ENCODE assay signal across 13 cellular contexts in the genomic region with DNA sequence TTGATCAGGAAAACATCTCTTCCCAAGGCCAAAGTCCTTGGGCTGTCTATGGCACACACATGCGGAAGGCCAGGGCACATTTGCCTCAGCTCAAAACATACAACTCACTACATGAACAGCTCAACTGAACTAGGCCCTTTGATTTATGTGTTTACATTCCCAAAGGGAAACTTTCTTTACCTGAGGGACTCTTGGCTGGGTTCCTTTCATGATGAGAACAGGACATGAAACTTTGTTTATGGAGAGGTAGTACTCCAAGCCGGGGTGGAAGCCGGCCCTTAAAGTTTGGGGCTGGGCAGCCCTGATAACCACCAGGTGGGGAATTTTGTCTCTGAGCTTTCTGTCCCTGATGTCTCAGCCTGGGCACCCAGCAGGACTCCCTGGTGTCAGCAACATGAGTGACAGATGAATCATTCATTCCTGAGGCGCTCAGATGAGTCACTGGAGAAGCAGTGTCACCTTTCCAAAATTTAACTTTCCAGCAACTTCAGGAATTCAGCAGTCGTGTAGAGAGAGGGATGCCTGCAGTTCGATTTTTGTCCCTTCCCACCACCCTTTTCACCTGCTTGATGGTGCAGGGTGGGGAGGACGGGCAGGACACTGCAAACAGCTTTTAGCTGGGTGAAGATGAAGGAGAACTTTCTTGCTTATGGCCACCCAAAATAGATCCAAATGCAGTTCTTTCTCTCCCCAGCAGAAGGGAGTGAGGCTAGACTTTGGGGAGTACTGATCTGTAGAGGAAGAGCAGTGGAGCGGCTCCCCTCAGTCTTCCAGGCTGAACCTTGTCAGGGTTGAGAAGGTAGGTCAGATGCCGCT.
DNase-seq lines count a peak whose midpoint lies in the region; ATAC-seq, FAIRE-seq and TF ChIP-seq lines count a peak whose summit lies in the region.
"Had no signal": no experiment of that assay in that cellular context is flagged by ENCODE, and none has a peak within 500 bp of the region (broad histone marks: within the 10 kb centered on the region; RNA-seq: fewer than 3 reads in every experiment).

No MANE protein-coding gene starts in this region.

- no peaks in the 10 kb centered on the region for H3K36me3 ChIP-seq in neural progenitor cell

- H3K27me3 Mint-ChIP-seq in neural progenitor cell (ENCODE audit: insufficient read depth, low read depth) = peaks cover 8% of the 10 kb centered on the region
- H3K27me3 Mint-ChIP-seq in activated CD4-positive, alpha-beta T cell treated with anti-CD3 and anti-CD28 coated beads, Interleukin-2, amount 10 ng/mL, durations not matched to agents 7 days and 5 days = no peaks in the 10 kb centered on the region

- DNase-seq in Caki2 (ENCODE audit: low read depth) = peak; percentile 64
- peak; percentile 77 for DNase-seq in HTR-8/SVneo (ENCODE audit: insufficient read length, low spot score)
- DNase-seq in cerebellum (ENCODE audit: low spot score) = peak; percentile 4
- DNase-seq in neural progenitor cell (ENCODE audit: low spot score) = no peak
- no peak for DNase-seq in activated CD4-positive, alpha-beta T cell treated with anti-CD3 and anti-CD28 coated beads, Interleukin-2, amount 10 ng/mL, durations not matched to agents 7 days and 5 days
- no peak for DNase-seq in T1000 (lab: John Stamatoyannopoulos, UW)
- DNase-seq: CD8-positive, alpha-beta memory T cell; left ventricle myocardium superior; NCI-H2171 had no signal

- no peak overlapping the region for H3K4me3 ChIP-seq in neural progenitor cell

- H3K79me2 ChIP-seq in neural progenitor cell (ENCODE audit: low read depth) = no peaks in the 10 kb centered on the region

- CTCF ChIA-PET in activated CD4-positive, alpha-beta T cell treated with anti-CD3 and anti-CD28 coated beads, Interleukin-2, amount 10 ng/mL, durations not matched to agents 7 days and 5 days (lab: Charles Lee) = interaction anchor here (0.9 kb wide), 1 partner anchor 28 kb away, joined by 3 read pairs; no protein-coding TSS in a partner anchor

- no peaks in the 10 kb centered on the region for H3K9me3 ChIP-seq in neural progenitor cell (ENCODE audit: low read depth)

- no peaks in the 10 kb centered on the region for H3K4me1 ChIP-seq in neural progenitor cell

- no peaks in the 10 kb centered on the region for H3K27me3 ChIP-seq in neural progenitor cell

- no peaks in the 10 kb centered on the region for H3K36me3 Mint-ChIP-seq in neural progenitor cell
- H3K36me3 Mint-ChIP-seq in activated CD4-positive, alpha-beta T cell treated with anti-CD3 and anti-CD28 coated beads, Interleukin-2, amount 10 ng/mL, durations not matched to agents 7 days and 5 days (ENCODE audit: low read depth) = no peaks in the 10 kb centered on the region
- H3K36me3 Mint-ChIP-seq: CD8-positive, alpha-beta memory T cell; T-cell had no signal

- ATAC-seq in HG03139 (IDR thresholded peaks at IDR 0.05; ENCODE audit: unreplicated experiment) = no peak
- ATAC-seq in activated CD4-positive, CD25-positive, alpha-beta regulatory T cell treated with anti-CD3 and anti-CD28 coated beads, Interleukin-2, amount 50 U/mL, for 24 hours = no peak
- ATAC-seq: left ventricle myocardium superior, T-cell had no signal

- peak overlapping the region; percentile 46 for H3K27ac Mint-ChIP-seq in neural progenitor cell
- no peak overlapping the region for H3K27ac Mint-ChIP-seq in activated CD4-positive, alpha-beta T cell treated with anti-CD3 and anti-CD28 coated beads, Interleukin-2, amount 10 ng/mL, durations not matched to agents 7 days and 5 days
- H3K27ac Mint-ChIP-seq: T-cell had no signal

- H3K4me1 Mint-ChIP-seq in neural progenitor cell = no peaks in the 10 kb centered on the region
- H3K4me1 Mint-ChIP-seq in activated CD4-positive, alpha-beta T cell treated with anti-CD3 and anti-CD28 coated beads, Interleukin-2, amount 10 ng/mL, durations not matched to agents 7 days and 5 days = no peaks in the 10 kb centered on the region
- H3K4me1 Mint-ChIP-seq: CD8-positive, alpha-beta memory T cell; T-cell had no signal

- H3K27ac ChIP-seq in neural progenitor cell = no peak overlapping the region

- no peaks in the 10 kb centered on the region for H4K20me1 ChIP-seq in neural progenitor cell (ENCODE audit: low read depth)

- H3K4me2 ChIP-seq in neural progenitor cell = no peak overlapping the region

- POLR2A ChIA-PET in activated CD4-positive, alpha-beta T cell treated with anti-CD3 and anti-CD28 coated beads, Interleukin-2, amount 10 ng/mL, durations not matched to agents 7 days and 5 days (lab: Charles Lee) = no interaction called here

- in situ Hi-C loops in Caki2 (cut with HindIII; ENCODE audit: low pct_unique_long_range_greater_than_20kb, low sequenced_read_pairs) = no loop called here

- FAIRE-seq in HTR-8/SVneo (lab: Jason Lieb, UNC) = peak; percentile 79
- FAIRE-seq: GM12892 had no signal

- no peak overlapping the region for H3K4me3 Mint-ChIP-seq in neural progenitor cell
- H3K4me3 Mint-ChIP-seq in activated CD4-positive, alpha-beta T cell treated with anti-CD3 and anti-CD28 coated beads, Interleukin-2, amount 10 ng/mL, durations not matched to agents 7 days and 5 days = no peak overlapping the region
- H3K4me3 Mint-ChIP-seq: CD8-positive, alpha-beta memory T cell; T-cell had no signal

- H3F3A ChIP-seq in neural progenitor cell (ENCODE audit: low read depth) = no peaks in the 10 kb centered on the region

- TF ChIP-seq CTCF in neural progenitor cell (IDR thresholded peaks at IDR 0.05) = no peak

- H3K9me3 Mint-ChIP-seq in neural progenitor cell = no peaks in the 10 kb centered on the region
- H3K9me3 Mint-ChIP-seq in activated CD4-positive, alpha-beta T cell treated with anti-CD3 and anti-CD28 coated beads, Interleukin-2, amount 10 ng/mL, durations not matched to agents 7 days and 5 days = no peaks in the 10 kb centered on the region
- H3K9me3 Mint-ChIP-seq: CD8-positive, alpha-beta memory T cell; T-cell had no signal

- H3K9ac ChIP-seq in neural progenitor cell = no peak overlapping the region

- no peak overlapping the region for H2AFZ ChIP-seq in neural progenitor cell (replicated peaks)

Comparison
In these comparisons a context has a peak if more than half of its experiments do, and no peak if none do; other contexts are left out.
1. DNase-seq: peak in Caki2 (single experiment), HTR-8/SVneo (single experiment) and cerebellum (single experiment); none in neural progenitor cell (single experiment), activated CD4-positive, alpha-beta T cell treated with anti-CD3 and anti-CD28 coated beads, Interleukin-2, amount 10 ng/mL, durations not matched to agents 7 days and 5 days (single experiment) and T1000 (single experiment).